Comparison of ENCODE assay signal across 10 cellular contexts in genomic region chr12:9134981-9135628, GRCh38. TPM values are rescaled to one million over a fixed set of nuclear protein-coding genes. Genes with fewer than 3 reads are reported as not detected.
A peak's percentile ranks its signal among the peaks of the same experiment; 100 is the strongest.
DNase-seq lines count a peak whose midpoint lies in the region; ATAC-seq, FAIRE-seq and TF ChIP-seq lines count a peak whose summit lies in the region.
"Had no signal": no experiment of that assay in that cellular context is flagged by ENCODE, and none has a peak within 500 bp of the region (broad histone marks: within the 10 kb centered on the region; RNA-seq: fewer than 3 reads in every experiment).

No MANE protein-coding gene starts in this region.

- TF ChIP-seq CTCF in Caco-2 (IDR thresholded peaks at IDR 0.05; ENCODE audit: insufficient read depth in 1 of 2, low read depth in 1 of 2, low read length in 1 of 2, severe bottlenecking in 1 of 2, unreplicated experiment in 1 of 2) (peak in 1 of 2 experiments; percentile 29), liver (IDR thresholded peaks at IDR 0.05; ENCODE audit: low read depth, low read length, missing input control) (peak; percentile 55)

- no peak for ATAC-seq in HG03097 (IDR thresholded peaks at IDR 0.05; ENCODE audit: low FRiP score, unreplicated experiment)
- no peak for ATAC-seq in HG03159 (IDR thresholded peaks at IDR 0.05; ENCODE audit: unreplicated experiment)

- H3K36me3 ChIP-seq in Caco-2 (ENCODE audit: control insufficient read depth, insufficient read depth, low read length) (no peaks in the 10 kb centered on the region), liver (ENCODE audit: control insufficient read depth in 4 of 4, insufficient read depth in 3 of 4, low read depth in 1 of 4, low read length in 3 of 4) (no peaks in the 10 kb centered on the region)

- DNase-seq in Caco-2 (no peak), GM12892 (ENCODE audit: insufficient read length) (no peak), SW480 (ENCODE audit: low spot score) (peak; percentile 52), NCI-H2081 (lab: John Stamatoyannopoulos, UW) (no peak), midbrain (lab: John Stamatoyannopoulos, UW) (no peak)
- DNase-seq: NCI-H2029 had no signal

- peak overlapping the region in 1 of 2 donors; percentile 33 for H3K27ac ChIP-seq in liver (ENCODE audit: low read depth in 1 of 2, low read length in 2 of 2)

- H3K9me3 ChIP-seq in Caco-2 (peaks cover 28% of the 10 kb centered on the region), liver (ENCODE audit: control insufficient read depth in 4 of 4, low read length in 3 of 4) (no peaks in the 10 kb centered on the region)

- POLR2A ChIA-PET in Caco-2 (lab: Charles Lee) = interaction anchor here (1.0 kb wide), 1 partner anchor 21 kb away, joined by 5 read pairs; no protein-coding TSS in a partner anchor

- no peak overlapping the region for H3K4me3 Mint-ChIP-seq in Caco-2 (ENCODE audit: unreplicated experiment)
- H3K4me3 Mint-ChIP-seq: dendritic cell treated with granulocyte-macrophage colony-stimulating factor and Interleukin-4, amounts not matched to agents 40 ng/mL and 50 ng/mL, for 4 days had no signal

- no peaks in the 10 kb centered on the region for H3K27me3 Mint-ChIP-seq in Caco-2 (ENCODE audit: insufficient read depth, unreplicated experiment)
- H3K27me3 Mint-ChIP-seq: dendritic cell treated with granulocyte-macrophage colony-stimulating factor and Interleukin-4, amounts not matched to agents 40 ng/mL and 50 ng/mL, for 4 days had no signal

- H3K27me3 ChIP-seq in Caco-2 (replicated peaks; ENCODE audit: control insufficient read depth, insufficient read depth, low read length) = no peaks in the 10 kb centered on the region
- no peaks in the 10 kb centered on the region for H3K27me3 ChIP-seq in liver (ENCODE audit: control insufficient read depth in 4 of 4, insufficient read depth in 4 of 4, low read length in 3 of 4)

- peak; percentile 14 for FAIRE-seq in GM12892 (lab: Jason Lieb, UNC)

- H3K4me3 ChIP-seq in Caco-2 (ENCODE audit: low read depth, low read length) (no peak overlapping the region), liver (ENCODE audit: low read depth in 1 of 3, low read length in 3 of 3) (peak overlapping the region in 1 of 3 donors; percentile 32)

- CTCF ChIA-PET in Caco-2 (lab: Charles Lee) = interaction anchor here (0.8 to 1.1 kb wide), 2 partner anchors 70 to 71 kb away, joined by 4 to 5 read pairs; no protein-coding TSS in a partner anchor

- TF ChIP-seq POLR2A in GM12892 (IDR thresholded peaks at IDR 0.05; ENCODE audit: low read depth, low read length) = no peak

- H3K4me1 ChIP-seq in Caco-2 = peaks cover 40% of the 10 kb centered on the region
- peaks cover 2 to 40% (median 27%) of the 10 kb centered on the region in 4 donors for H3K4me1 ChIP-seq in liver (ENCODE audit: control insufficient read depth in 4 of 4, insufficient read depth in 4 of 4, low read length in 3 of 4)

- H3K9me3 Mint-ChIP-seq in Caco-2 (ENCODE audit: unreplicated experiment) = peaks cover 78% of the 10 kb centered on the region

- H3K36me3 Mint-ChIP-seq in Caco-2 (ENCODE audit: insufficient read depth, unreplicated experiment) = peaks cover 9% of the 10 kb centered on the region

- H3K9ac ChIP-seq in liver (ENCODE audit: low read depth in 1 of 2, low read length in 2 of 2) = no peak overlapping the region

- peak overlapping the region; percentile 31 for H3K27ac Mint-ChIP-seq in Caco-2 (ENCODE audit: unreplicated experiment)
- H3K27ac Mint-ChIP-seq: dendritic cell treated with granulocyte-macrophage colony-stimulating factor and Interleukin-4, amounts not matched to agents 40 ng/mL and 50 ng/mL, for 4 days had no signal

- peak; percentile 70 to 81 for TF ChIP-seq RAD21 in liver (IDR thresholded peaks at IDR 0.05)

- intact Hi-C loops in Caco-2 (cut with micrococcal nuclease; ENCODE audit: unreplicated experiment) = no loop called here

- 76% methylated on average over 16 of the region's 16 CpGs for WGBS in liver

- BruUV-seq in Caco-2 (replicated peaks; lab: Mats Ljungman, UMichigan) = no TSS peak

- peaks cover 23% of the 10 kb centered on the region for H3K4me1 Mint-ChIP-seq in Caco-2 (ENCODE audit: low read depth, unreplicated experiment)

TF ChIP-seq in liver, 16 proteins besides CTCF, POLR2A, EP300 and RAD21:
- TF ChIP-seq SP1 (IDR thresholded peaks at IDR 0.05) = no peak
- TF ChIP-seq RXRA (IDR thresholded peaks at IDR 0.05) = peak in 1 of 2 donors; percentile 20
- TF ChIP-seq YY1 (IDR thresholded peaks at IDR 0.05) = peak; percentile 48

RNA-seq across cellular contexts. Expression of gene A2M, which starts 19.4 kb away (rescaled TPM):
- 0.60 and 1.00 TPM in 2 replicates for total RNA-seq in Caco-2 (2022)
- 0.64 TPM for polyA plus RNA-seq in GM12892 (2012; ENCODE audit: missing spikeins)
- 1,000 to 10,000 TPM; 1,731 to 2,199 TPM for total RNA-seq in liver
- 1,000 to 10,000 TPM; 1,904 to 2,622 TPM for polyA plus RNA-seq in liver

Comparison
In these comparisons a context has a peak if more than half of its experiments do, and no peak if none do; other contexts are left out.
1. RNA of gene A2M, which starts 19.4 kb away (total RNA-seq): 1,731 to 2,199 TPM in liver; 0.60 to 1.00 TPM in Caco-2; every median in the first group is over 100 times any median in the second.